ENCODE assay signal across 8 cellular contexts in genomic region chr11:108697872-108698473, GRCh38. TPM values are rescaled to one million over a fixed set of nuclear protein-coding genes. Genes with fewer than 3 reads are reported as not detected.
DNase-seq lines count a peak whose midpoint lies in the region; ATAC-seq and TF ChIP-seq lines count a peak whose summit lies in the region.

No MANE protein-coding gene starts in this region.

- H3K4me1 ChIP-seq in HAP-1 (no peaks in the 10 kb centered on the region), RWPE2 (ENCODE audit: insufficient read depth, poor library complexity, severe bottlenecking) (peaks cover 27% of the 10 kb centered on the region)

- H3K9me3 Mint-ChIP-seq in natural killer cell: no peaks in the 10 kb centered on the region
- H3K9me3 Mint-ChIP-seq in natural killer cell treated with Interleukin-12 subunit alpha and Interleukin-12 subunit beta and Interleukin-15 and Interleukin-18, amount 100 ng/mL, for 72 hours: no peaks in the 10 kb centered on the region

- H3K9me3 ChIP-seq in HAP-1 (no peaks in the 10 kb centered on the region), RWPE2 (ENCODE audit: severe bottlenecking) (no peaks in the 10 kb centered on the region)

- in situ Hi-C loops in HAP-1 (cut with MboI; ENCODE audit: low sequenced_read_pairs): loop anchor here (25.0 kb wide), 1 partner anchor 989 kb away; no protein-coding TSS in a partner anchor

- no peak overlapping the region for H3K27ac Mint-ChIP-seq in natural killer cell
- H3K27ac Mint-ChIP-seq in natural killer cell treated with Interleukin-12 subunit alpha and Interleukin-12 subunit beta and Interleukin-15 and Interleukin-18, amount 100 ng/mL, for 72 hours: no peak overlapping the region

- H3K4me3 ChIP-seq in HAP-1 (no peak overlapping the region), RWPE2 (ENCODE audit: severe bottlenecking) (no peak overlapping the region)

- no peak overlapping the region for H3K4me3 Mint-ChIP-seq in natural killer cell
- no peak overlapping the region for H3K4me3 Mint-ChIP-seq in natural killer cell treated with Interleukin-12 subunit alpha and Interleukin-12 subunit beta and Interleukin-15 and Interleukin-18, amount 100 ng/mL, for 72 hours

- ATAC-seq in natural killer cell: peak; percentile 54 to 77 (median 68)
- ATAC-seq in natural killer cell treated with Interleukin-12 subunit alpha and Interleukin-12 subunit beta and Interleukin-15 and Interleukin-18, amount 100 ng/mL, for 72 hours: no peak
- peak; percentile 47 for ATAC-seq in RWPE2 (ENCODE audit: low read depth)

- peaks cover 0 to 5% of the 10 kb centered on the region in 2 donors for H3K4me1 Mint-ChIP-seq in natural killer cell
- H3K4me1 Mint-ChIP-seq in natural killer cell treated with Interleukin-12 subunit alpha and Interleukin-12 subunit beta and Interleukin-15 and Interleukin-18, amount 100 ng/mL, for 72 hours (ENCODE audit: low read depth in 2 of 2): no peaks in the 10 kb centered on the region

- no peak for DNase-seq in natural killer cell
- no peak for DNase-seq in natural killer cell treated with Interleukin-12 subunit alpha and Interleukin-12 subunit beta and Interleukin-15 and Interleukin-18, amount 100 ng/mL, for 72 hours (ENCODE audit: low spot score)
- peak; percentile 65 to 67 for DNase-seq in HAP-1 (ENCODE audit: low spot score in 2 of 2)
- DNase-seq in LoVo (ENCODE audit: low spot score): peak; percentile 28
- DNase-seq in RWPE2 (ENCODE audit: low spot score): no peak
- peak; percentile 41 for DNase-seq in brain pericyte (ENCODE audit: low read depth, low spot score)
- peak; percentile 86 for DNase-seq in iris pigment epithelial cell (ENCODE audit: low read depth)
- DNase-seq in stimulated activated CD4-positive, alpha-beta T cell treated with anti-CD3 and anti-CD28 coated beads, Interleukin-2, amount 100 ng/mL, for 48 hours: peak; percentile 4 to 11

- H3K27me3 ChIP-seq in HAP-1 (ENCODE audit: low read depth): no peaks in the 10 kb centered on the region
- no peaks in the 10 kb centered on the region for H3K27me3 ChIP-seq in RWPE2 (ENCODE audit: insufficient read depth, poor library complexity, severe bottlenecking)

- H3K27me3 Mint-ChIP-seq in natural killer cell (ENCODE audit: low read depth in 2 of 2): no peaks in the 10 kb centered on the region
- H3K27me3 Mint-ChIP-seq in natural killer cell treated with Interleukin-12 subunit alpha and Interleukin-12 subunit beta and Interleukin-15 and Interleukin-18, amount 100 ng/mL, for 72 hours: no peaks in the 10 kb centered on the region

- peak overlapping the region; percentile 74 for H3K27ac ChIP-seq in RWPE2 (ENCODE audit: poor library complexity, severe bottlenecking)

- intact Hi-C loops in natural killer cell (cut with micrococcal nuclease): loop anchor here (2.0 kb wide), 1 partner anchor 999 kb away; no protein-coding TSS in a partner anchor

- peak; percentile 73 for TF ChIP-seq CTCF in natural killer cell (IDR thresholded peaks at IDR 0.05)
- peak; percentile 98 for TF ChIP-seq CTCF in RWPE2 (IDR thresholded peaks at IDR 0.05; ENCODE audit: poor library complexity, severe bottlenecking)

- H3K36me3 ChIP-seq in HAP-1 (replicated peaks) (peaks cover 26% of the 10 kb centered on the region), RWPE2 (ENCODE audit: low read depth) (peaks cover 27% of the 10 kb centered on the region)

- H3K36me3 Mint-ChIP-seq in natural killer cell: no peaks in the 10 kb centered on the region
- H3K36me3 Mint-ChIP-seq in natural killer cell treated with Interleukin-12 subunit alpha and Interleukin-12 subunit beta and Interleukin-15 and Interleukin-18, amount 100 ng/mL, for 72 hours: peaks cover 10% of the 10 kb centered on the region

RNA-seq across cellular contexts. Expression of gene DDX10, which starts 33.1 kb away (rescaled TPM):
- 10 to 100 TPM; 23.4 to 30.9 (median 24.9) TPM for total RNA-seq in natural killer cell
- total RNA-seq in natural killer cell treated with Interleukin-12 subunit alpha and Interleukin-12 subunit beta and Interleukin-15 and Interleukin-18, amount 100 ng/mL, for 72 hours: 10 to 100 TPM; 39.2 to 84.1 TPM

Comparison
In these comparisons a context has a peak if more than half of its experiments do, and no peak if none do; other contexts are left out.
1. ATAC-seq: peak in natural killer cell (3 of 3) and RWPE2 (single experiment); none in natural killer cell treated with Interleukin-12 subunit alpha and Interleukin-12 subunit beta and Interleukin-15 and Interleukin-18, amount 100 ng/mL, for 72 hours (0 of 2).
2. DNase-seq: peak in HAP-1 (2 of 2), LoVo (single experiment), brain pericyte (single experiment), iris pigment epithelial cell (single experiment) and stimulated activated CD4-positive, alpha-beta T cell treated with anti-CD3 and anti-CD28 coated beads, Interleukin-2, amount 100 ng/mL, for 48 hours (2 of 2); none in natural killer cell (single experiment), natural killer cell treated with Interleukin-12 subunit alpha and Interleukin-12 subunit beta and Interleukin-15 and Interleukin-18, amount 100 ng/mL, for 72 hours (single experiment) and RWPE2 (single experiment).